ENCODE assay signal across 1 cellular context in the genomic region with DNA sequence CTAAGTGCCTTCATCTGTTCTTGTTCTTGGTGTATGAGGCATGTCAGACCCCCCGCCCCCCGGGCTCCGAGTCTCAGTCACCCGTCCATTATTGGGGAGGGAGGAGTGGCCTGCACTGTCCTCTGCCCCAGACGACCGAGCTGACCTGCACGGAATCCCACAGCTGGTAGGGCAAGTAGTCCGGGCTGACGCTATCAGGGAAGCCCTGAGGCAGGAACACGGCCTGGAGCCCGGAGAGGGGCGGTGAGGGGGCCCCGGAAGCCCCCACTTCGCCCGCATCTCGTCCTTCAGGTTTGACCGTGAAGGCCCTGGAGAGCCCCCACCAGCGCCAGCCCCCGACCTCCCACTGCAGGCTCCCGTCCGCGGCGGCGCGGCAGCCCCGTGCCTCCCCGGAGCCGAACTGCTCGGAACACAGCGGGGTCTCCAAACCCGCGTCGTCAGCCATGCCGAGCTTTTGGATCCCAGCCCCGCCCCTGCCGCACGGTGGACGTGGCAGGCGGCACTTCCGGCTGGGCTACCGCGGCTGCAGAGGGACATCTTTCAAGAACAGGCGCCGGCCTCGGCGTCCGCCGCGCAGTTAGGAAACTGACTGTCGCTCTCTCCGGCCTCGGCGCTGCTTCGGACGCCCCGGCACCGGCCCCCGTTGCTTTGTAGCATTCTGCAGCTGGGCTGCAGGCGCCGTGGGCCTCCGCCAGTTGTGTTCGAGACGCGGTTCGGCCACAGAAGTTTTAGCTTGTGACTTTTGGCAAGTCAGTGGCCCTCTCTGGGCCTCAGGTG.
TF ChIP-seq lines count a peak whose summit lies in the region.

RUSF1 (minus strand) TSS at position 463 of the 777 bp plus-strand sequence; CDS start at position 445, 18 bp downstream.

TF ChIP-seq in K562, 482 proteins besides CTCF, POLR2A, EP300 and RAD21 (continued from another document and continues in another):
- peak in 1 of 2 experiments; percentile 11; a peak in 1 of 4 replicates for TF ChIP-seq ZMIZ1 (IDR thresholded peaks at IDR 0.05; ENCODE audit: low read depth in 2 of 2, low read length in 2 of 2)
- no peak for TF ChIP-seq HNRNPUL1 (IDR thresholded peaks at IDR 0.05; ENCODE audit: low read length)
- TF ChIP-seq ZKSCAN3 (CRISPR knock-in tag; IDR thresholded peaks at IDR 0.05): no peak
- peak; percentile 63; the same call in 1 of the 2 replicates for TF ChIP-seq SIN3B (IDR thresholded peaks at IDR 0.05; ENCODE audit: low read depth)
- TF ChIP-seq BRD9 (IDR thresholded peaks at IDR 0.05; ENCODE audit: low read depth, partially characterized antibody): peak; percentile 61
- TF ChIP-seq ZNF408 (CRISPR knock-in tag; IDR thresholded peaks at IDR 0.05; ENCODE audit: low read depth): no peak
- TF ChIP-seq FUS (optimal IDR thresholded peaks at IDR 0.05; ENCODE audit: low read depth, low read length): peak; percentile 72
- no peak for TF ChIP-seq ZNF217 (CRISPR knock-in tag; IDR thresholded peaks at IDR 0.05)
- TF ChIP-seq PPARD (CRISPR knock-in tag; IDR thresholded peaks at IDR 0.05): no peak
- peak; percentile 41; the same call in 1 of the 2 replicates for TF ChIP-seq ZNF232 (CRISPR knock-in tag; IDR thresholded peaks at IDR 0.05)
- TF ChIP-seq TOE1 (IDR thresholded peaks at IDR 0.05; ENCODE audit: borderline replicate concordance): peak; percentile 72; the same call in 1 of the 2 replicates
- 0 out of 2 replicates have a peak, but pooled peaks have one; percentile 36 for TF ChIP-seq TOE1 (CRISPR knock-in tag; IDR thresholded peaks at IDR 0.05; ENCODE audit: borderline replicate concordance, low read depth)
- peak; percentile 82 for TF ChIP-seq KDM5B (IDR thresholded peaks at IDR 0.05; ENCODE audit: insufficient replicate concordance, low read depth, low read length)
- TF ChIP-seq, protein P1, sequence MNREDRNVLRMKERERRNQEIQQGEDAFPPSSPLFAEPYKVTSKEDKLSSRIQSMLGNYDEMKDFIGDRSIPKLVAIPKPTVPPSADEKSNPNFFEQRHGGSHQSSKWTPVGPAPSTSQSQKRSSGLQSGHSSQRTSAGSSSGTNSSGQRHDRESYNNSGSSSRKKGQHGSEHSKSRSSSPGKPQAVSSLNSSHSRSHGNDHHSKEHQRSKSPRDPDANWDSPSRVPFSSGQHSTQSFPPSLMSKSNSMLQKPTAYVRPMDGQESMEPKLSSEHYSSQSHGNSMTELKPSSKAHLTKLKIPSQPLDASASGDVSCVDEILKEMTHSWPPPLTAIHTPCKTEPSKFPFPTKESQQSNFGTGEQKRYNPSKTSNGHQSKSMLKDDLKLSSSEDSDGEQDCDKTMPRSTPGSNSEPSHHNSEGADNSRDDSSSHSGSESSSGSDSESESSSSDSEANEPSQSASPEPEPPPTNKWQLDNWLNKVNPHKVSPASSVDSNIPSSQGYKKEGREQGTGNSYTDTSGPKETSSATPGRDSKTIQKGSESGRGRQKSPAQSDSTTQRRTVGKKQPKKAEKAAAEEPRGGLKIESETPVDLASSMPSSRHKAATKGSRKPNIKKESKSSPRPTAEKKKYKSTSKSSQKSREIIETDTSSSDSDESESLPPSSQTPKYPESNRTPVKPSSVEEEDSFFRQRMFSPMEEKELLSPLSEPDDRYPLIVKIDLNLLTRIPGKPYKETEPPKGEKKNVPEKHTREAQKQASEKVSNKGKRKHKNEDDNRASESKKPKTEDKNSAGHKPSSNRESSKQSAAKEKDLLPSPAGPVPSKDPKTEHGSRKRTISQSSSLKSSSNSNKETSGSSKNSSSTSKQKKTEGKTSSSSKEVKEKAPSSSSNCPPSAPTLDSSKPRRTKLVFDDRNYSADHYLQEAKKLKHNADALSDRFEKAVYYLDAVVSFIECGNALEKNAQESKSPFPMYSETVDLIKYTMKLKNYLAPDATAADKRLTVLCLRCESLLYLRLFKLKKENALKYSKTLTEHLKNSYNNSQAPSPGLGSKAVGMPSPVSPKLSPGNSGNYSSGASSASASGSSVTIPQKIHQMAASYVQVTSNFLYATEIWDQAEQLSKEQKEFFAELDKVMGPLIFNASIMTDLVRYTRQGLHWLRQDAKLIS (CRISPR knock-in tag; IDR thresholded peaks at IDR 0.05): peak; percentile 91
- 0 out of 2 replicates have a peak, but pooled peaks have one; percentile 78 for TF ChIP-seq ZNF124 (CRISPR knock-in tag; IDR thresholded peaks at IDR 0.05)
- TF ChIP-seq SPI1 (IDR thresholded peaks at IDR 0.05; ENCODE audit: borderline replicate concordance, low read depth, low read length): 0 out of 2 replicates have a peak, but pooled peaks have one; percentile 38
- TF ChIP-seq, protein P2, sequence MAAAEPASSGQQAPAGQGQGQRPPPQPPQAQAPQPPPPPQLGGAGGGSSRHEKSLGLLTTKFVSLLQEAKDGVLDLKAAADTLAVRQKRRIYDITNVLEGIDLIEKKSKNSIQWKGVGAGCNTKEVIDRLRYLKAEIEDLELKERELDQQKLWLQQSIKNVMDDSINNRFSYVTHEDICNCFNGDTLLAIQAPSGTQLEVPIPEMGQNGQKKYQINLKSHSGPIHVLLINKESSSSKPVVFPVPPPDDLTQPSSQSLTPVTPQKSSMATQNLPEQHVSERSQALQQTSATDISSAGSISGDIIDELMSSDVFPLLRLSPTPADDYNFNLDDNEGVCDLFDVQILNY (CRISPR knock-in tag; IDR thresholded peaks at IDR 0.05): no peak
- peak in 1 of 2 experiments; percentile 83; a peak in 1 of 4 replicates for TF ChIP-seq KDM4B (IDR thresholded peaks at IDR 0.05; ENCODE audit: borderline replicate concordance in 2 of 2, low read depth in 1 of 2)
- TF ChIP-seq ZC3H4 (CRISPR knock-in tag; IDR thresholded peaks at IDR 0.05; ENCODE audit: borderline replicate concordance): 0 out of 2 replicates have a peak, but pooled peaks have one; percentile 25
- TF ChIP-seq RBM22 (IDR thresholded peaks at IDR 0.05; ENCODE audit: low read depth, low read length, poor library complexity, severe bottlenecking): peak; percentile 81
- TF ChIP-seq RCOR1 (IDR thresholded peaks at IDR 0.05; ENCODE audit: borderline replicate concordance in 1 of 2, low read depth in 2 of 2, low read length in 2 of 2): 0 out of 4 replicates have a peak, but pooled peaks of 1 of the 2 experiments have one; percentile 31
- TF ChIP-seq NR3C1 (CRISPR knock-in tag; IDR thresholded peaks at IDR 0.05): 0 out of 2 replicates have a peak, but pooled peaks have one; percentile 44
- peak; percentile 75 for TF ChIP-seq KLF13 (tag; IDR thresholded peaks at IDR 0.05; ENCODE audit: borderline replicate concordance, low read depth)
- no peak for TF ChIP-seq SRSF9 (IDR thresholded peaks at IDR 0.05; ENCODE audit: borderline replicate concordance, low read depth, low read length)
- peak; percentile 92; the same call in 1 of the 2 replicates for TF ChIP-seq LCOR (CRISPR knock-in tag; IDR thresholded peaks at IDR 0.05)
- 0 out of 2 replicates have a peak, but pooled peaks have one; percentile 78 for TF ChIP-seq RBM34 (IDR thresholded peaks at IDR 0.05; ENCODE audit: borderline replicate concordance, insufficient read depth, low read length)
- TF ChIP-seq ARID1B (IDR thresholded peaks at IDR 0.05): peak; percentile 13; the same call in 1 of the 2 replicates
- TF ChIP-seq ATF7 (IDR thresholded peaks at IDR 0.05): peak; percentile 69
- no peak for TF ChIP-seq FOXM1 (IDR thresholded peaks at IDR 0.05; ENCODE audit: low read depth)
- no peak for TF ChIP-seq FOXM1 (CRISPR knock-in tag; IDR thresholded peaks at IDR 0.05; ENCODE audit: low read depth)
- TF ChIP-seq CBX5 (IDR thresholded peaks at IDR 0.05; ENCODE audit: borderline replicate concordance, low read depth): no peak
- TF ChIP-seq SLC30A9 (CRISPR knock-in tag; IDR thresholded peaks at IDR 0.05): no peak
- TF ChIP-seq ETV1 (tag; conservative IDR thresholded peaks at IDR 0.05; ENCODE audit: low read depth): peak; percentile 89
- TF ChIP-seq, protein P3, sequence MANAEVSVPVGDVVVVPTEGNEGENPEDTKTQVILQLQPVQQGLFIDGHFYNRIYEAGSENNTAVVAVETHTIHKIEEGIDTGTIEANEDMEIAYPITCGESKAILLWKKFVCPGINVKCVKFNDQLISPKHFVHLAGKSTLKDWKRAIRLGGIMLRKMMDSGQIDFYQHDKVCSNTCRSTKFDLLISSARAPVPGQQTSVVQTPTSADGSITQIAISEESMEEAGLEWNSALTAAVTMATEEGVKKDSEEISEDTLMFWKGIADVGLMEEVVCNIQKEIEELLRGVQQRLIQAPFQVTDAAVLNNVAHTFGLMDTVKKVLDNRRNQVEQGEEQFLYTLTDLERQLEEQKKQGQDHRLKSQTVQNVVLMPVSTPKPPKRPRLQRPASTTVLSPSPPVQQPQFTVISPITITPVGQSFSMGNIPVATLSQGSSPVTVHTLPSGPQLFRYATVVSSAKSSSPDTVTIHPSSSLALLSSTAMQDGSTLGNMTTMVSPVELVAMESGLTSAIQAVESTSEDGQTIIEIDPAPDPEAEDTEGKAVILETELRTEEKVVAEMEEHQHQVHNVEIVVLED (CRISPR knock-in tag; IDR thresholded peaks at IDR 0.05): peak; percentile 80
- TF ChIP-seq POLR2H (tag; IDR thresholded peaks at IDR 0.05; ENCODE audit: low read depth): peak; percentile 84
- TF ChIP-seq ZNF347 (CRISPR knock-in tag; IDR thresholded peaks at IDR 0.05; ENCODE audit: low read depth): no peak
- peak; percentile 96 for TF ChIP-seq ZFX (CRISPR knock-in tag; IDR thresholded peaks at IDR 0.05)
- TF ChIP-seq CBX1 (IDR thresholded peaks at IDR 0.05; ENCODE audit: low read depth): peak; percentile 84
- TF ChIP-seq THRA (IDR thresholded peaks at IDR 0.05): no peak
- TF ChIP-seq CREM (IDR thresholded peaks at IDR 0.05; ENCODE audit: low read depth): peak; percentile 76
- 0 out of 2 replicates have a peak, but pooled peaks have one; percentile 14 for TF ChIP-seq ZBTB12 (CRISPR knock-in tag; IDR thresholded peaks at IDR 0.05)
- TF ChIP-seq CXXC5 (CRISPR knock-in tag; IDR thresholded peaks at IDR 0.05): peak; percentile 91
- no peak for TF ChIP-seq PHB2 (IDR thresholded peaks at IDR 0.05; ENCODE audit: low read depth)
- TF ChIP-seq CC2D1A (IDR thresholded peaks at IDR 0.05): no peak
- TF ChIP-seq ELF2 (CRISPR knock-in tag; IDR thresholded peaks at IDR 0.05): peak; percentile 88
- TF ChIP-seq TRIM28 (IDR thresholded peaks at IDR 0.05): peak; percentile 55; the same call in 1 of the 2 replicates
- TF ChIP-seq JUND (IDR thresholded peaks at IDR 0.05; ENCODE audit: borderline replicate concordance, low read depth, low read length): peak; percentile 58
- TF ChIP-seq JUND (tag; IDR thresholded peaks at IDR 0.05; ENCODE audit: borderline replicate concordance, low read depth, low read length): peak; percentile 19; the same call in 1 of the 3 replicates
- no peak for TF ChIP-seq ZNF778 (CRISPR knock-in tag; IDR thresholded peaks at IDR 0.05)
- no peak for TF ChIP-seq TCF7L2 (IDR thresholded peaks at IDR 0.05; ENCODE audit: low read depth, low read length)
- TF ChIP-seq CBX3 (IDR thresholded peaks at IDR 0.05; ENCODE audit: borderline replicate concordance in 1 of 2, low read length in 2 of 2): 0 out of 3 replicates have a peak, but pooled peaks of 1 of the 2 experiments have one; percentile 46
- no peak for TF ChIP-seq CEBPB (tag; IDR thresholded peaks at IDR 0.05)
- TF ChIP-seq CREB1 (IDR thresholded peaks at IDR 0.05): peak; percentile 47
- TF ChIP-seq CREB1 (CRISPR knock-in tag; IDR thresholded peaks at IDR 0.05): peak; percentile 74; the same call in 1 of the 2 replicates
- no peak for TF ChIP-seq ZNF384 (IDR thresholded peaks at IDR 0.05; ENCODE audit: low read depth, low read length)
- TF ChIP-seq BRD4 (IDR thresholded peaks at IDR 0.05): peak; percentile 81
- no peak for TF ChIP-seq MYBL2 (IDR thresholded peaks at IDR 0.05; ENCODE audit: low read depth)
- 0 out of 2 replicates have a peak, but pooled peaks have one; percentile 63 for TF ChIP-seq MYBL2 (CRISPR knock-in tag; IDR thresholded peaks at IDR 0.05; ENCODE audit: borderline replicate concordance)
- TF ChIP-seq EGR1 (conservative IDR thresholded peaks at IDR 0.05): 0 out of 2 replicates have a peak, but pooled peaks have one; percentile 9
- TF ChIP-seq TCF3 (CRISPR knock-in tag; IDR thresholded peaks at IDR 0.05): 0 out of 2 replicates have a peak, but pooled peaks have one; percentile 38
